1 cellular context compared by ENCODE assay signal in the genomic region with DNA sequence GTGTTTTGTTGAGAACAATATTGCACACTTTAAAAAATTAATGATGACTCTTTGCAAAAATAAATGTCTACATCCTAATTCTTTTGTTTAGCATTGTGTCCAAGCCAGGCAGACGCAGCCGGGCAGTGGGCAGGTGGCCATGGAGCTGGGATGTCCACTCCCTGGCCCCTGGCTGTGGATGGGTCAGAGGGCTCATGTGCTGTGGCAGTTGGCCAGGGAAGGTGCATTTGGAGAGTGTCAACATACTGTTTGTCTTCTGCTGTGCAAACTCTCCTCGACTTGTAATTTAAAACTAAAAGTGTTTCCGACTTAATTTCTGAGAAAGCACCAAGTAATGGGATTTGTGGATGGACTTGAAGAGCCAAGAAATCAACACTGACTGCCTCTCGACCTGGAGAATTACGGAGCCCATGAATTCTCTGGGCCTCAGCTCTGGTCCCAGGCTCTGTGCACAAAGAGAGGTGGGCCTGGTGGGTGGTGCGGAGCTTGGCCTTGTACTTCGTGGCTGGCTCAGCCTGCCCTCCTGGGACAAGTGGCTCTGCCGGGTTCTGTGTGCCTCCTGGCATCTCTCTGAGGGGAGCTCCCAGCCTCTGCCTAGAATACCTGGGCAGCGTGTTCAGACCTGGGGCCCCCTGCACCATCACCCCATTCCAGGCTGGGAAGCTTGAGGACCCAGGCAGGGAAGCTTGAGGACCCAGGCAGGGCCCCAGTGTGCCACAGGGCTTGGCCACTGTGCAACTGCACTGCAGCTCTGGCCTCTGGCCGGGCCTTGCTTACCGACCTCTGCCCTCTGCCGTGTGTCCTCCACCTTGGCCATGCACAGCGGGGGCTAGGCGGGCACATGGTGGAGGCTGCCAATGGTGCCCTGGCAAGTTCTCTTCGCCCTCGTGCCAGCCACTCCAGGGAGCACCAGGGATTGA.
TF ChIP-seq lines count a peak whose summit lies in the region.

No MANE protein-coding gene starts in this region.

TF ChIP-seq in GM23338, 12 proteins besides CTCF, POLR2A, EP300 and RAD21 (continued from another document):
- TF ChIP-seq, protein P1, sequence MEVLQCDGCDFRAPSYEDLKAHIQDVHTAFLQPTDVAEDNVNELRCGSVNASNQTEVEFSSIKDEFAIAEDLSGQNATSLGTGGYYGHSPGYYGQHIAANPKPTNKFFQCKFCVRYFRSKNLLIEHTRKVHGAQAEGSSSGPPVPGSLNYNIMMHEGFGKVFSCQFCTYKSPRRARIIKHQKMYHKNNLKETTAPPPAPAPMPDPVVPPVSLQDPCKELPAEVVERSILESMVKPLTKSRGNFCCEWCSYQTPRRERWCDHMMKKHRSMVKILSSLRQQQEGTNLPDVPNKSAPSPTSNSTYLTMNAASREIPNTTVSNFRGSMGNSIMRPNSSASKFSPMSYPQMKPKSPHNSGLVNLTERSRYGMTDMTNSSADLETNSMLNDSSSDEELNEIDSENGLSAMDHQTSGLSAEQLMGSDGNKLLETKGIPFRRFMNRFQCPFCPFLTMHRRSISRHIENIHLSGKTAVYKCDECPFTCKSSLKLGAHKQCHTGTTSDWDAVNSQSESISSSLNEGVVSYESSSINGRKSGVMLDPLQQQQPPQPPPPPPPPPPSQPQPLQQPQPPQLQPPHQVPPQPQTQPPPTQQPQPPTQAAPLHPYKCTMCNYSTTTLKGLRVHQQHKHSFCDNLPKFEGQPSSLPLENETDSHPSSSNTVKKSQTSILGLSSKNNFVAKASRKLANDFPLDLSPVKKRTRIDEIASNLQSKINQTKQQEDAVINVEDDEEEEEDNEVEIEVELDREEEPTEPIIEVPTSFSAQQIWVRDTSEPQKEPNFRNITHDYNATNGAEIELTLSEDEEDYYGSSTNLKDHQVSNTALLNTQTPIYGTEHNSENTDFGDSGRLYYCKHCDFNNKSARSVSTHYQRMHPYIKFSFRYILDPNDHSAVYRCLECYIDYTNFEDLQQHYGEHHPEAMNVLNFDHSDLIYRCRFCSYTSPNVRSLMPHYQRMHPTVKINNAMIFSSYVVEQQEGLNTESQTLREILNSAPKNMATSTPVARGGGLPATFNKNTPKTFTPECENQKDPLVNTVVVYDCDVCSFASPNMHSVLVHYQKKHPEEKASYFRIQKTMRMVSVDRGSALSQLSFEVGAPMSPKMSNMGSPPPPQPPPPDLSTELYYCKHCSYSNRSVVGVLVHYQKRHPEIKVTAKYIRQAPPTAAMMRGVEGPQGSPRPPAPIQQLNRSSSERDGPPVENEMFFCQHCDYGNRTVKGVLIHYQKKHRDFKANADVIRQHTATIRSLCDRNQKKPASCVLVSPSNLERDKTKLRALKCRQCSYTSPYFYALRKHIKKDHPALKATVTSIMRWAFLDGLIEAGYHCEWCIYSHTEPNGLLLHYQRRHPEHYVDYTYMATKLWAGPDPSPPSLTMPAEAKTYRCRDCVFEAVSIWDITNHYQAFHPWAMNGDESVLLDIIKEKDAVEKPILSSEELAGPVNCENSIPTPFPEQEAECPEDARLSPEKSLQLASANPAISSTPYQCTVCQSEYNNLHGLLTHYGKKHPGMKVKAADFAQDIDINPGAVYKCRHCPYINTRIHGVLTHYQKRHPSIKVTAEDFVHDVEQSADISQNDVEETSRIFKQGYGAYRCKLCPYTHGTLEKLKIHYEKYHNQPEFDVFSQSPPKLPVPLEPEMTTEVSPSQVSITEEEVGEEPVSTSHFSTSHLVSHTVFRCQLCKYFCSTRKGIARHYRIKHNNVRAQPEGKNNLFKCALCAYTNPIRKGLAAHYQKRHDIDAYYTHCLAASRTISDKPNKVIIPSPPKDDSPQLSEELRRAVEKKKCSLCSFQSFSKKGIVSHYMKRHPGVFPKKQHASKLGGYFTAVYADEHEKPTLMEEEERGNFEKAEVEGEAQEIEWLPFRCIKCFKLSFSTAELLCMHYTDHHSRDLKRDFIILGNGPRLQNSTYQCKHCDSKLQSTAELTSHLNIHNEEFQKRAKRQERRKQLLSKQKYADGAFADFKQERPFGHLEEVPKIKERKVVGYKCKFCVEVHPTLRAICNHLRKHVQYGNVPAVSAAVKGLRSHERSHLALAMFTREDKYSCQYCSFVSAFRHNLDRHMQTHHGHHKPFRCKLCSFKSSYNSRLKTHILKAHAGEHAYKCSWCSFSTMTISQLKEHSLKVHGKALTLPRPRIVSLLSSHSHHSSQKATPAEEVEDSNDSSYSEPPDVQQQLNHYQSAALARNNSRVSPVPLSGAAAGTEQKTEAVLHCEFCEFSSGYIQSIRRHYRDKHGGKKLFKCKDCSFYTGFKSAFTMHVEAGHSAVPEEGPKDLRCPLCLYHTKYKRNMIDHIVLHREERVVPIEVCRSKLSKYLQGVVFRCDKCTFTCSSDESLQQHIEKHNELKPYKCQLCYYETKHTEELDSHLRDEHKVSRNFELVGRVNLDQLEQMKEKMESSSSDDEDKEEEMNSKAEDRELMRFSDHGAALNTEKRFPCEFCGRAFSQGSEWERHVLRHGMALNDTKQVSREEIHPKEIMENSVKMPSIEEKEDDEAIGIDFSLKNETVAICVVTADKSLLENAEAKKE (CRISPR knock-in tag; IDR thresholded peaks at IDR 0.05): no peak
- TF ChIP-seq, protein P2, sequence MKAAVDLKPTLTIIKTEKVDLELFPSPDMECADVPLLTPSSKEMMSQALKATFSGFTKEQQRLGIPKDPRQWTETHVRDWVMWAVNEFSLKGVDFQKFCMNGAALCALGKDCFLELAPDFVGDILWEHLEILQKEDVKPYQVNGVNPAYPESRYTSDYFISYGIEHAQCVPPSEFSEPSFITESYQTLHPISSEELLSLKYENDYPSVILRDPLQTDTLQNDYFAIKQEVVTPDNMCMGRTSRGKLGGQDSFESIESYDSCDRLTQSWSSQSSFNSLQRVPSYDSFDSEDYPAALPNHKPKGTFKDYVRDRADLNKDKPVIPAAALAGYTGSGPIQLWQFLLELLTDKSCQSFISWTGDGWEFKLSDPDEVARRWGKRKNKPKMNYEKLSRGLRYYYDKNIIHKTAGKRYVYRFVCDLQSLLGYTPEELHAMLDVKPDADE (IDR thresholded peaks at IDR 0.05): no peak
- TF ChIP-seq JUNB (IDR thresholded peaks at IDR 0.05; ENCODE audit: unreplicated experiment) (no peak), EZH2phosphoT487 (IDR thresholded peaks at IDR 0.05; ENCODE audit: unreplicated experiment) (no peak), ZNF114 (CRISPR knock-in tag; IDR thresholded peaks at IDR 0.05) (no peak), CREB1 (CRISPR knock-in tag; IDR thresholded peaks at IDR 0.05; ENCODE audit: low read depth) (no peak)
- TF ChIP-seq, protein P3, sequence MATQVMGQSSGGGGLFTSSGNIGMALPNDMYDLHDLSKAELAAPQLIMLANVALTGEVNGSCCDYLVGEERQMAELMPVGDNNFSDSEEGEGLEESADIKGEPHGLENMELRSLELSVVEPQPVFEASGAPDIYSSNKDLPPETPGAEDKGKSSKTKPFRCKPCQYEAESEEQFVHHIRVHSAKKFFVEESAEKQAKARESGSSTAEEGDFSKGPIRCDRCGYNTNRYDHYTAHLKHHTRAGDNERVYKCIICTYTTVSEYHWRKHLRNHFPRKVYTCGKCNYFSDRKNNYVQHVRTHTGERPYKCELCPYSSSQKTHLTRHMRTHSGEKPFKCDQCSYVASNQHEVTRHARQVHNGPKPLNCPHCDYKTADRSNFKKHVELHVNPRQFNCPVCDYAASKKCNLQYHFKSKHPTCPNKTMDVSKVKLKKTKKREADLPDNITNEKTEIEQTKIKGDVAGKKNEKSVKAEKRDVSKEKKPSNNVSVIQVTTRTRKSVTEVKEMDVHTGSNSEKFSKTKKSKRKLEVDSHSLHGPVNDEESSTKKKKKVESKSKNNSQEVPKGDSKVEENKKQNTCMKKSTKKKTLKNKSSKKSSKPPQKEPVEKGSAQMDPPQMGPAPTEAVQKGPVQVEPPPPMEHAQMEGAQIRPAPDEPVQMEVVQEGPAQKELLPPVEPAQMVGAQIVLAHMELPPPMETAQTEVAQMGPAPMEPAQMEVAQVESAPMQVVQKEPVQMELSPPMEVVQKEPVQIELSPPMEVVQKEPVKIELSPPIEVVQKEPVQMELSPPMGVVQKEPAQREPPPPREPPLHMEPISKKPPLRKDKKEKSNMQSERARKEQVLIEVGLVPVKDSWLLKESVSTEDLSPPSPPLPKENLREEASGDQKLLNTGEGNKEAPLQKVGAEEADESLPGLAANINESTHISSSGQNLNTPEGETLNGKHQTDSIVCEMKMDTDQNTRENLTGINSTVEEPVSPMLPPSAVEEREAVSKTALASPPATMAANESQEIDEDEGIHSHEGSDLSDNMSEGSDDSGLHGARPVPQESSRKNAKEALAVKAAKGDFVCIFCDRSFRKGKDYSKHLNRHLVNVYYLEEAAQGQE (IDR thresholded peaks at IDR 0.05; ENCODE audit: unreplicated experiment): no peak
